Comparison of ENCODE assay signal across 4 cellular contexts in genomic region chr12:25717552-25717951, GRCh38.
"Had no signal": no experiment of that assay in that cellular context is flagged by ENCODE, and none has a peak within 500 bp of the region (broad histone marks: within the 10 kb centered on the region; RNA-seq: fewer than 3 reads in every experiment).

No MANE protein-coding gene starts in this region.

- DNase-seq: H9, HCEC 1CT had no signal

- H3K4me2 ChIP-seq: GM23338, KMS-11 had no signal

- H3K27ac ChIP-seq: KMS-11 had no signal

- H2AFZ ChIP-seq: GM23338 had no signal

- H3K9ac ChIP-seq: KMS-11 had no signal

- H3K4me3 ChIP-seq: GM23338 had no signal
